11 cellular contexts compared by ENCODE assay signal in the genomic region with DNA sequence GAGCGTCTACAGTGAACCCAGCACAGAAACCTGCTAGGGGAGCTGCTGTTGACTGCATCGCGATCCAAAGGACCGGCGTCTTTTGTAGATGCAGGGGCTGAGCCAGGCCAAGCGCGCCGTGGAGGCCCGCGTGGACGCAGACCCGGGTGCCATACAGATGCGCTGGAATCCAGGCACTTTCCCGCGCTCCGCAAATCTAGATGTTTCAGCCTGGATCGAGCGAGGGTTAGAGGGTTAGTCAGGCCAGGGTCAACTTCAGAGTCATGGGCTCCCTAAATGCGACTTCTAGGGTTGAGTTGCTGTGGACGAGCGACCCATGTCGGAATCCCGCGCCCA. TPM values are rescaled to one million over a fixed set of nuclear protein-coding genes. Genes with fewer than 3 reads are reported as not detected.
A peak's percentile ranks its signal among the peaks of the same experiment; 100 is the strongest.
DNase-seq lines count a peak whose midpoint lies in the region; ATAC-seq and TF ChIP-seq lines count a peak whose summit lies in the region.
"Had no signal": no experiment of that assay in that cellular context is flagged by ENCODE, and none has a peak within 500 bp of the region (broad histone marks: within the 10 kb centered on the region; RNA-seq: fewer than 3 reads in every experiment).

No MANE protein-coding gene starts in this region.

- H3K27ac Mint-ChIP-seq in CD4-positive, alpha-beta memory T cell, result peak overlapping the region; percentile 90 to 98 (median 96)

- peak in 1 of 4 donors; percentile 22 for ATAC-seq in psoas muscle
- ATAC-seq in HG03565 (IDR thresholded peaks at IDR 0.05; ENCODE audit: unreplicated experiment), result no peak
- no peak for ATAC-seq in HG03469 (IDR thresholded peaks at IDR 0.05; ENCODE audit: unreplicated experiment)

- H3K9me3 Mint-ChIP-seq in CD4-positive, alpha-beta memory T cell, result peaks cover 0 to 2% (median 0%) of the 10 kb centered on the region in 8 donors

- no peaks in the 10 kb centered on the region for H3K9me2 ChIP-seq in OCI-LY1 (ENCODE audit: low read depth, low read length)

- intact Hi-C loops in CD4-positive, alpha-beta memory T cell (cut with micrococcal nuclease), result no loop called here
- intact Hi-C loops in esophagus squamous epithelium (cut with DNase I), result no loop called here
- intact Hi-C loops in psoas muscle (cut with DNase I), result no loop called here

- H3K79me2 ChIP-seq in OCI-LY1 (ENCODE audit: insufficient read depth, low read length), result no peaks in the 10 kb centered on the region

- H3K27me3 Mint-ChIP-seq in CD4-positive, alpha-beta memory T cell, result no peaks in the 10 kb centered on the region

- TF ChIP-seq POLR2A in esophagus squamous epithelium (IDR thresholded peaks at IDR 0.05), result no peak

- no peaks in the 10 kb centered on the region for H3K9me3 ChIP-seq in CD4-positive, alpha-beta memory T cell (ENCODE audit: control insufficient read depth in 1 of 2, low read length in 2 of 2)
- H3K9me3 ChIP-seq in OCI-LY1 (ENCODE audit: low read length), result no peaks in the 10 kb centered on the region
- no peaks in the 10 kb centered on the region for H3K9me3 ChIP-seq in esophagus squamous epithelium
- H3K9me3 ChIP-seq in psoas muscle, result no peaks in the 10 kb centered on the region
- H3K9me3 ChIP-seq in BE2C, result no peaks in the 10 kb centered on the region

- WGBS in esophagus squamous epithelium, 2 donors, result 42 to 46% methylated on average over 6 to 10 of the region's 24 CpGs
- 4 to 7% (median 6%) methylated on average over 24 of the region's 24 CpGs for WGBS in psoas muscle, 3 donors

- DNase-seq in CD4-positive, alpha-beta memory T cell, result no peak
- DNase-seq in esophagus squamous epithelium (lab: John Stamatoyannopoulos, UW), result no peak
- no peak for DNase-seq in psoas muscle
- no peak for DNase-seq in GM03348 (ENCODE audit: low spot score)
- DNase-seq in BE2C, result no peak
- DNase-seq: GF-D8, kidney glomerular epithelial cell had no signal

- H4K20me1 ChIP-seq in OCI-LY1 (ENCODE audit: insufficient read depth, low read length), result no peaks in the 10 kb centered on the region

- H3K4me3 ChIP-seq in CD4-positive, alpha-beta memory T cell (ENCODE audit: low read length in 2 of 2), result peak overlapping the region; percentile 92 to 97
- no peak overlapping the region for H3K4me3 ChIP-seq in OCI-LY1 (ENCODE audit: low read depth, low read length, poor library complexity, severe bottlenecking)
- H3K4me3 ChIP-seq in esophagus squamous epithelium, result peak overlapping the region in 3 of 4 donors; percentile 57 to 78 (median 58)
- H3K4me3 ChIP-seq in psoas muscle, result peak overlapping the region; percentile 73
- H3K4me3 ChIP-seq in BE2C (ENCODE audit: low read depth, low read length), result no peak overlapping the region

- no peaks in the 10 kb centered on the region for H3F3A ChIP-seq in OCI-LY1 (ENCODE audit: insufficient read depth, low read length)

- peak overlapping the region; percentile 95 to 98 (median 95) for H3K4me3 Mint-ChIP-seq in CD4-positive, alpha-beta memory T cell

- POLR2A ChIA-PET in CD4-positive, alpha-beta memory T cell (lab: Charles Lee; ENCODE audit: partially characterized antibody), result interaction anchor here (0.5 to 22.2 kb wide), 10 partner anchors 41 to 97 kb away, joined by 3 to 192 read pairs (median 8); no protein-coding TSS in a partner anchor

- H3K27ac ChIP-seq in CD4-positive, alpha-beta memory T cell (ENCODE audit: low read depth, low read length), result peak overlapping the region; percentile 78
- H3K27ac ChIP-seq in OCI-LY1 (ENCODE audit: low read depth, low read length, poor library complexity, severe bottlenecking) (no peak overlapping the region), esophagus squamous epithelium (no peak overlapping the region), psoas muscle (no peak overlapping the region)
- H3K27ac ChIP-seq: cardiac muscle cell had no signal

- peaks cover 70% of the 10 kb centered on the region for H3K4me1 ChIP-seq in CD4-positive, alpha-beta memory T cell (ENCODE audit: insufficient read depth, low read length)
- H3K4me1 ChIP-seq in OCI-LY1 (ENCODE audit: insufficient read depth, low read length, severe bottlenecking) (peaks cover 6% of the 10 kb centered on the region), esophagus squamous epithelium (peaks cover 13 to 53% (median 24%) of the 10 kb centered on the region in 3 donors), psoas muscle (peaks cover 13% of the 10 kb centered on the region), BE2C (peaks cover 25% of the 10 kb centered on the region)

- TF ChIP-seq CTCF in OCI-LY1 (IDR thresholded peaks at IDR 0.05; ENCODE audit: low read length) (no peak), esophagus squamous epithelium (IDR thresholded peaks at IDR 0.05) (no peak), psoas muscle (IDR thresholded peaks at IDR 0.05) (no peak), BE2C (IDR thresholded peaks at IDR 0.05; ENCODE audit: low read depth, low read length) (no peak)

- 0 out of 2 replicates have a peak overlapping the region, but pooled peaks have one; percentile 92 for H3K4me2 ChIP-seq in OCI-LY1 (ENCODE audit: low read length)

- CTCF ChIA-PET in CD4-positive, alpha-beta memory T cell (lab: Charles Lee; ENCODE audit: partially characterized antibody), result interaction anchor here (2.2 kb wide), 1 partner anchor 40 kb away, joined by 5 read pairs; no protein-coding TSS in a partner anchor

- no peak overlapping the region for H2AFZ ChIP-seq in OCI-LY1 (ENCODE audit: low read length)

- peaks cover 30 to 40% of the 10 kb centered on the region in 2 donors for H3K36me3 Mint-ChIP-seq in CD4-positive, alpha-beta memory T cell

- no peaks in the 10 kb centered on the region for H3K27me3 ChIP-seq in CD4-positive, alpha-beta memory T cell (ENCODE audit: insufficient read depth, low read length)
- H3K27me3 ChIP-seq in OCI-LY1 (ENCODE audit: insufficient read depth, low read length) (no peaks in the 10 kb centered on the region), esophagus squamous epithelium (peaks cover 0 to 17% (median 0%) of the 10 kb centered on the region in 4 donors), psoas muscle (ENCODE audit: insufficient read depth in 3 of 3, low read length in 2 of 3) (peaks cover 0 to 18% (median 7%) of the 10 kb centered on the region in 3 donors), BE2C (no peaks in the 10 kb centered on the region)

- no peak overlapping the region for H3K9ac ChIP-seq in OCI-LY1 (ENCODE audit: low read length)

- H3K4me1 Mint-ChIP-seq in CD4-positive, alpha-beta memory T cell, result peaks cover 39 to 79% (median 54%) of the 10 kb centered on the region in 4 donors

- H3K36me3 ChIP-seq in CD4-positive, alpha-beta memory T cell (ENCODE audit: insufficient read depth, low read length), result peaks cover 25% of the 10 kb centered on the region
- H3K36me3 ChIP-seq in OCI-LY1 (ENCODE audit: insufficient read depth, low read length) (no peaks in the 10 kb centered on the region), esophagus squamous epithelium (no peaks in the 10 kb centered on the region), psoas muscle (ENCODE audit: insufficient read depth in 1 of 2, low read depth in 1 of 2) (no peaks in the 10 kb centered on the region), BE2C (no peaks in the 10 kb centered on the region; the same call in 1 of the 2 replicates)
- H3K36me3 ChIP-seq: cardiac muscle cell had no signal

RNA-seq across cellular contexts. Expression of a gene that starts 0.9 kb away (rescaled TPM):
- total RNA-seq in CD4-positive, alpha-beta memory T cell, result 100 to 1,000 TPM; 770 to 841 TPM
- 100 to 1,000 TPM; 102 to 474 TPM for polyA plus RNA-seq in CD4-positive, alpha-beta memory T cell
- total RNA-seq in esophagus squamous epithelium (1 to 10 TPM; 1.9 to 7.6 (median 2.8) TPM), psoas muscle (1 to 10 TPM in 2 of 4 donors, under 1 TPM in 2; 0.74 to 2.0 (median 1.0) TPM)
- polyA plus RNA-seq in psoas muscle, result 1 to 10 TPM in 2 of 3 donors, under 1 TPM in 1; 0.24 to 2.6 (median 1.0) TPM
- polyA plus RNA-seq in BE2C (2012; ENCODE audit: insufficient read depth, insufficient read length, low read depth), result 3.1 TPM

Comparison
In these comparisons a context has a peak if more than half of its experiments do, and no peak if none do; other contexts are left out.
1. H3K4me3 ChIP-seq: peak in CD4-positive, alpha-beta memory T cell (2 of 2), esophagus squamous epithelium (3 of 4) and psoas muscle (single experiment); none in OCI-LY1 (single experiment) and BE2C (single experiment).
2. RNA of a gene that starts 0.9 kb away (total RNA-seq): 770 to 841 TPM in CD4-positive, alpha-beta memory T cell; 1.9 to 7.6 TPM in esophagus squamous epithelium and 0.74 to 2.0 TPM in psoas muscle; every median in the first group is over 10 times any median in the second.